ENCODE assay signal across 1 cellular context in the genomic region with DNA sequence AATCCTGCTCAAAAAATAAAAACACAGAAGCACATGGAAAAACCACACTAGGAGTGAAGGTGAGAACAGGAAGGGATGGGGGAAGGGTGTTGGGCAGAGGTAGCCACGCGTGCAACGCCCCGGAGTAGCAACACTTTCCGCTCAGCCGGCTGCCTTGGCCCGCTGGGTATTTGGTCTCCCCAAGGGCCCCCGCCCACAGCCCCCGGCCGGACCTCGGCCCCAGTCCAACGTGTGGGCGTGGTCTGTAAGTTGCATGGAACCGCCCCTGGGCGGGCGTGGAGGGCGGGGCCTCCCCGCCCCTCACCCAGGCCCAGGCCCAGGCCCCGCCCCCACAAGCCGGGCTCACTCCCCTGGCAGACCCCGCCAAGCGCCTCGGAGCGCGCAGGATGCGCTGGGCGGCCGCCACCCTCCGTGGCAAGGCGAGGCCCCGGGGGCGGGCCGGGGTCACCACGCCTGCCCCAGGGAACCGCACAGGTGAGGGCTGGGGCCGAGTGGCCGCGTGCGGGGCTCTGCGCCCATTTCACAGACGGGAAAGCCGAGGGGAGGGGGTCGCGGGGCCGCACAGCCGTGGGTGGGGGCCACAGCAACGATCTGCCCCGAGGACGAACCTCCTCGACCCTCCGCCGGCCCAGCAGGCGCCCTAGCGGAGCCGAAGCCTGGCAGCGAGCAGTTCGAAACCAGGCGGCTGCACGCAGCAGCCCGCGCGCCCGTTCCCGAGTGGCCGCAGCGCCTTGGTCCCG.
TF ChIP-seq lines count a peak whose summit lies in the region.

A gene (plus strand): TSS at position 345 of the 740 bp plus-strand sequence. CDS start 42 bp downstream, at position 387.

TF ChIP-seq in K562, 482 proteins besides CTCF, POLR2A, EP300 and RAD21 (continued from another document):
- TF ChIP-seq, protein P1, sequence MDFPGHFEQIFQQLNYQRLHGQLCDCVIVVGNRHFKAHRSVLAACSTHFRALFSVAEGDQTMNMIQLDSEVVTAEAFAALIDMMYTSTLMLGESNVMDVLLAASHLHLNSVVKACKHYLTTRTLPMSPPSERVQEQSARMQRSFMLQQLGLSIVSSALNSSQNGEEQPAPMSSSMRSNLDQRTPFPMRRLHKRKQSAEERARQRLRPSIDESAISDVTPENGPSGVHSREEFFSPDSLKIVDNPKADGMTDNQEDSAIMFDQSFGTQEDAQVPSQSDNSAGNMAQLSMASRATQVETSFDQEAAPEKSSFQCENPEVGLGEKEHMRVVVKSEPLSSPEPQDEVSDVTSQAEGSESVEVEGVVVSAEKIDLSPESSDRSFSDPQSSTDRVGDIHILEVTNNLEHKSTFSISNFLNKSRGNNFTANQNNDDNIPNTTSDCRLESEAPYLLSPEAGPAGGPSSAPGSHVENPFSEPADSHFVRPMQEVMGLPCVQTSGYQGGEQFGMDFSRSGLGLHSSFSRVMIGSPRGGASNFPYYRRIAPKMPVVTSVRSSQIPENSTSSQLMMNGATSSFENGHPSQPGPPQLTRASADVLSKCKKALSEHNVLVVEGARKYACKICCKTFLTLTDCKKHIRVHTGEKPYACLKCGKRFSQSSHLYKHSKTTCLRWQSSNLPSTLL (IDR thresholded peaks at IDR 0.05): no peak
- TF ChIP-seq KDM1A (IDR thresholded peaks at IDR 0.05): peak; percentile 86 to 88
- peak; percentile 33; the same call in 1 of the 2 replicates for TF ChIP-seq RB1 (IDR thresholded peaks at IDR 0.05; ENCODE audit: low read depth)
- TF ChIP-seq SIN3A (IDR thresholded peaks at IDR 0.05; ENCODE audit: borderline replicate concordance in 2 of 2, control insufficient read depth in 1 of 2, low read depth in 2 of 2, low read length in 2 of 2): no peak
- peak; percentile 20; the same call in 1 of the 2 replicates for TF ChIP-seq KLF13 (tag; IDR thresholded peaks at IDR 0.05; ENCODE audit: borderline replicate concordance, low read depth)
- TF ChIP-seq XRCC4 (IDR thresholded peaks at IDR 0.05; ENCODE audit: extremely low read depth, insufficient read depth, insufficient read length): no peak
- peak; percentile 64 for TF ChIP-seq L3MBTL2 (IDR thresholded peaks at IDR 0.05)
- TF ChIP-seq PHF8 (IDR thresholded peaks at IDR 0.05; ENCODE audit: borderline replicate concordance, low read length): peak; percentile 43; the same call in 1 of the 2 replicates
- TF ChIP-seq DPF2 (IDR thresholded peaks at IDR 0.05): peak; percentile 54; the same call in 1 of the 2 replicates
- TF ChIP-seq ZNF12 (CRISPR knock-in tag; IDR thresholded peaks at IDR 0.05): 0 out of 2 replicates have a peak, but pooled peaks have one; percentile 27
- peak; percentile 65 for TF ChIP-seq SP1 (CRISPR knock-in tag; IDR thresholded peaks at IDR 0.05)
- TF ChIP-seq POLR2G (IDR thresholded peaks at IDR 0.05; ENCODE audit: low read depth, low read length): peak; percentile 76
- peak; percentile 98 for TF ChIP-seq ADNP (tag; IDR thresholded peaks at IDR 0.05)
- TF ChIP-seq GABPB1 (CRISPR knock-in tag; IDR thresholded peaks at IDR 0.05): no peak; the same call in 1 of the 2 replicates
- TF ChIP-seq, protein P2, sequence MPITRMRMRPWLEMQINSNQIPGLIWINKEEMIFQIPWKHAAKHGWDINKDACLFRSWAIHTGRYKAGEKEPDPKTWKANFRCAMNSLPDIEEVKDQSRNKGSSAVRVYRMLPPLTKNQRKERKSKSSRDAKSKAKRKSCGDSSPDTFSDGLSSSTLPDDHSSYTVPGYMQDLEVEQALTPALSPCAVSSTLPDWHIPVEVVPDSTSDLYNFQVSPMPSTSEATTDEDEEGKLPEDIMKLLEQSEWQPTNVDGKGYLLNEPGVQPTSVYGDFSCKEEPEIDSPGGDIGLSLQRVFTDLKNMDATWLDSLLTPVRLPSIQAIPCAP (CRISPR knock-in tag; IDR thresholded peaks at IDR 0.05; ENCODE audit: borderline replicate concordance): no peak
- no peak for TF ChIP-seq KDM2B (CRISPR knock-in tag; IDR thresholded peaks at IDR 0.05)
- TF ChIP-seq NRF1 (conservative IDR thresholded peaks at IDR 0.05 in 1 of 2, IDR thresholded peaks at IDR 0.05 in 1 of 2): peak in 1 of 2 experiments; percentile 13; a peak in 3 of 4 replicates
- TF ChIP-seq PYGO2 (tag; IDR thresholded peaks at IDR 0.05): no peak
- TF ChIP-seq NFIC (IDR thresholded peaks at IDR 0.05): peak; percentile 35; the same call in 1 of the 2 replicates
- TF ChIP-seq BCOR (IDR thresholded peaks at IDR 0.05): peak; percentile 70
- TF ChIP-seq, protein P3, sequence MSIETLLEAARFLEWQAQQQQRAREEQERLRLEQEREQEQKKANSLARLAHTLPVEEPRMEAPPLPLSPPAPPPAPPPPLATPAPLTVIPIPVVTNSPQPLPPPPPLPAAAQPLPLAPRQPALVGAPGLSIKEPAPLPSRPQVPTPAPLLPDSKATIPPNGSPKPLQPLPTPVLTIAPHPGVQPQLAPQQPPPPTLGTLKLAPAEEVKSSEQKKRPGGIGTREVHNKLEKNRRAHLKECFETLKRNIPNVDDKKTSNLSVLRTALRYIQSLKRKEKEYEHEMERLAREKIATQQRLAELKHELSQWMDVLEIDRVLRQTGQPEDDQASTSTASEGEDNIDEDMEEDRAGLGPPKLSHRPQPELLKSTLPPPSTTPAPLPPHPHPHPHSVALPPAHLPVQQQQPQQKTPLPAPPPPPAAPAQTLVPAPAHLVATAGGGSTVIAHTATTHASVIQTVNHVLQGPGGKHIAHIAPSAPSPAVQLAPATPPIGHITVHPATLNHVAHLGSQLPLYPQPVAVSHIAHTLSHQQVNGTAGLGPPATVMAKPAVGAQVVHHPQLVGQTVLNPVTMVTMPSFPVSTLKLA (conservative IDR thresholded peaks at IDR 0.05): peak; percentile 62 to 76; a peak in 3 of 4 replicates
